ENCODE assay signal across 1 cellular context in genomic region chr2:159774370-159774990, GRCh38.
TF ChIP-seq lines count a peak whose summit lies in the region.

No MANE protein-coding gene starts in this region.

TF ChIP-seq in PFSK-1, 5 proteins besides CTCF, POLR2A, EP300 and RAD21:
- TF ChIP-seq REST (IDR thresholded peaks at IDR 0.05; ENCODE audit: insufficient read depth in 1 of 2, low read depth in 2 of 2, low read length in 2 of 2) (no peak), TAF1 (IDR thresholded peaks at IDR 0.05; ENCODE audit: borderline replicate concordance, insufficient read depth, low read length) (no peak), SIN3A (IDR thresholded peaks at IDR 0.05; ENCODE audit: borderline replicate concordance, insufficient read depth, low read length) (no peak), POLR2AphosphoS5 (IDR thresholded peaks at IDR 0.05; ENCODE audit: low read depth, low read length) (0 out of 2 replicates have a peak, but pooled peaks have one; percentile 39)
